Comparison of ENCODE assay signal across 9 cellular contexts in the genomic region with DNA sequence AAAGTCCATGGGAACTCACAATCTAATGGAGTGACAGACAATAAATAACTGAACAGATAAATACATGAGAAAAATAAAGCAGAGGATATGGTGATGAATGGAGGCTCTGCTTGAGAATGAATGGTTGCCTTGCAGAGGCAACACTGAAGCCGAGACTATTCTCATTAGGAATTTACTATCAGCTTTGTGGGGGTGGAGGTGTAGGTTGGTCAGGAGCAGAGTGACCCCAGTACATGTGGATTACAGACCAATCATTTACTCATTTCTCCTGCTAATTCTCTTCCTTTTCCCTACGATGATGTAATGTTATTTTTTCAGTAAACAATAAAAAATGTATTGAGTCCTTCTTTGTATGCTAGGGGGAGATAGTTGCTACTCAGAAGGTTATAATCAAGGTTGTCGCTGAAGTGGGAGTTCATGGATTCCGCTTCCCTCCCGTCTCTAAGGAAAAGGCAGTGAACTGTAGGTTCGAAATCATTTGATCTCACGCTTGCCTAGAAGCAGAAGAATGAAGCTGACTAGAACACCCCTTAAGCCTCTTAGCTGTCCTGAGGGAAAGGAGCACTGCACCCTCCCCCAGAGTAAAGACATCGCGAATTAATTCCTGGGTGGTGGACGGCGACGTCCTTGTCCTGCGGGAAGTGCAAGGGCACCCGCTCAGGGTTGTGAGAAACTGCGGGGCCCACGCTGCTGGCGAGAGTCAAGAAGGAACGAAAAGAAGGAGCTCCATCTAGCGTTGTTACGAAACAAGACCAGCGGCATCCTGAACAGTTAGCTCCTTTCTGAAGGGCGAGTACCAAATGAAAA.
DNase-seq lines count a peak whose midpoint lies in the region; ATAC-seq and TF ChIP-seq lines count a peak whose summit lies in the region.
"Had no signal": no experiment of that assay in that cellular context is flagged by ENCODE, and none has a peak within 500 bp of the region (broad histone marks: within the 10 kb centered on the region; RNA-seq: fewer than 3 reads in every experiment).

No MANE protein-coding gene starts in this region.

- ATAC-seq in GM18909 (IDR thresholded peaks at IDR 0.05; ENCODE audit: poor library complexity, unreplicated experiment) (peak; percentile 91), HG03378 (IDR thresholded peaks at IDR 0.05; ENCODE audit: unreplicated experiment) (peak; percentile 95), lower lobe of right lung (peak; percentile 89 to 95)

- no peaks in the 10 kb centered on the region for H3K4me1 Mint-ChIP-seq in activated CD4-positive, alpha-beta memory T cell treated with anti-CD3 and anti-CD28 coated beads for 36 hours (ENCODE audit: low read depth)
- H3K4me1 Mint-ChIP-seq: IgD-negative memory B cell had no signal

- intact Hi-C loops in activated CD4-positive, alpha-beta memory T cell treated with anti-CD3 and anti-CD28 coated beads for 36 hours (cut with micrococcal nuclease): loop anchor here (1.0 kb wide), 2 partner anchors 217 to 248 kb away; no protein-coding TSS in a partner anchor
- intact Hi-C loops in lower lobe of right lung (cut with DNase I): no loop called here

- POLR2A ChIA-PET in activated CD4-positive, alpha-beta memory T cell treated with anti-CD3 and anti-CD28 coated beads for 36 hours (lab: Charles Lee): interaction anchor here (0.5 to 0.6 kb wide), 2 partner anchors 37 to 248 kb away, joined by 3 to 4 read pairs; no protein-coding TSS in a partner anchor

- H3K27me3 ChIP-seq in endocrine pancreas (ENCODE audit: control insufficient read depth, insufficient read depth, low read length) (no peaks in the 10 kb centered on the region), lower lobe of right lung (ENCODE audit: low read depth) (no peaks in the 10 kb centered on the region)

- H3K9me3 ChIP-seq in endocrine pancreas (ENCODE audit: control insufficient read depth, low read length): no peaks in the 10 kb centered on the region
- H3K9me3 ChIP-seq in lower lobe of right lung: no peaks in the 10 kb centered on the region

- DNase-seq in AG20443 (ENCODE audit: low spot score): peak; percentile 87
- peak; percentile 64 for DNase-seq in NCI-H460 (ENCODE audit: extremely low read depth, low read depth)
- DNase-seq in activated CD4-positive, alpha-beta memory T cell treated with anti-CD3 and anti-CD28 coated beads for 36 hours: peak; percentile 64
- peak; percentile 62 for DNase-seq in lower lobe of right lung
- peak; percentile 1 to 29 (median 6) for DNase-seq in stimulated activated CD4-positive, alpha-beta T cell treated with anti-CD3 and anti-CD28 coated beads, TNF-alpha, amount 100 ng/mL, for 24 hours (ENCODE audit: low read depth in 3 of 3)

- no peaks in the 10 kb centered on the region for H3K36me3 ChIP-seq in endocrine pancreas (ENCODE audit: control insufficient read depth, insufficient read depth, low read length)
- no peaks in the 10 kb centered on the region for H3K36me3 ChIP-seq in lower lobe of right lung

- CTCF ChIA-PET in activated CD4-positive, alpha-beta memory T cell treated with anti-CD3 and anti-CD28 coated beads for 36 hours (lab: Charles Lee): interaction anchor here (0.5 to 3.7 kb wide), 24 partner anchors 9 to 689 kb away, joined by 3 to 108 read pairs (median 3); a partner anchor contains a TSS

- H3K9ac ChIP-seq in endocrine pancreas (ENCODE audit: control insufficient read depth, insufficient read depth, low read length): peak overlapping the region; percentile 22

- peaks cover 8% of the 10 kb centered on the region for H3K4me1 ChIP-seq in endocrine pancreas (ENCODE audit: control insufficient read depth, insufficient read depth, low read length)
- H3K4me1 ChIP-seq in lower lobe of right lung: peaks cover 11% of the 10 kb centered on the region

- no peaks in the 10 kb centered on the region for H3K36me3 Mint-ChIP-seq in activated CD4-positive, alpha-beta memory T cell treated with anti-CD3 and anti-CD28 coated beads for 36 hours
- H3K36me3 Mint-ChIP-seq: IgD-negative memory B cell had no signal

- no peaks in the 10 kb centered on the region for H3K9me3 Mint-ChIP-seq in activated CD4-positive, alpha-beta memory T cell treated with anti-CD3 and anti-CD28 coated beads for 36 hours

- H3K27me3 Mint-ChIP-seq in activated CD4-positive, alpha-beta memory T cell treated with anti-CD3 and anti-CD28 coated beads for 36 hours: peaks cover 3% of the 10 kb centered on the region

- H3K4me3 ChIP-seq in endocrine pancreas (ENCODE audit: control insufficient read depth, insufficient read depth, low read length) (peak overlapping the region; percentile 71), lower lobe of right lung (peak overlapping the region; percentile 35)

- H3K4me3 Mint-ChIP-seq in activated CD4-positive, alpha-beta memory T cell treated with anti-CD3 and anti-CD28 coated beads for 36 hours: no peak overlapping the region
- H3K4me3 Mint-ChIP-seq: IgD-negative memory B cell had no signal

- no peak overlapping the region for H3K27ac ChIP-seq in lower lobe of right lung

- peak; percentile 60 for TF ChIP-seq CTCF in lower lobe of right lung (IDR thresholded peaks at IDR 0.05)

- no peak overlapping the region for H3K27ac Mint-ChIP-seq in activated CD4-positive, alpha-beta memory T cell treated with anti-CD3 and anti-CD28 coated beads for 36 hours
- H3K27ac Mint-ChIP-seq: IgD-negative memory B cell had no signal

Comparison
In these comparisons a context has a peak if more than half of its experiments do, and no peak if none do; other contexts are left out.
1. DNase-seq: peak in every context shown above with its lines; median percentile 87 in AG20443; 64 in NCI-H460; 64 in activated CD4-positive, alpha-beta memory T cell treated with anti-CD3 and anti-CD28 coated beads for 36 hours; 62 in lower lobe of right lung; 6 in stimulated activated CD4-positive, alpha-beta T cell treated with anti-CD3 and anti-CD28 coated beads, TNF-alpha, amount 100 ng/mL, for 24 hours.